14 cellular contexts compared by ENCODE assay signal in the genomic region with DNA sequence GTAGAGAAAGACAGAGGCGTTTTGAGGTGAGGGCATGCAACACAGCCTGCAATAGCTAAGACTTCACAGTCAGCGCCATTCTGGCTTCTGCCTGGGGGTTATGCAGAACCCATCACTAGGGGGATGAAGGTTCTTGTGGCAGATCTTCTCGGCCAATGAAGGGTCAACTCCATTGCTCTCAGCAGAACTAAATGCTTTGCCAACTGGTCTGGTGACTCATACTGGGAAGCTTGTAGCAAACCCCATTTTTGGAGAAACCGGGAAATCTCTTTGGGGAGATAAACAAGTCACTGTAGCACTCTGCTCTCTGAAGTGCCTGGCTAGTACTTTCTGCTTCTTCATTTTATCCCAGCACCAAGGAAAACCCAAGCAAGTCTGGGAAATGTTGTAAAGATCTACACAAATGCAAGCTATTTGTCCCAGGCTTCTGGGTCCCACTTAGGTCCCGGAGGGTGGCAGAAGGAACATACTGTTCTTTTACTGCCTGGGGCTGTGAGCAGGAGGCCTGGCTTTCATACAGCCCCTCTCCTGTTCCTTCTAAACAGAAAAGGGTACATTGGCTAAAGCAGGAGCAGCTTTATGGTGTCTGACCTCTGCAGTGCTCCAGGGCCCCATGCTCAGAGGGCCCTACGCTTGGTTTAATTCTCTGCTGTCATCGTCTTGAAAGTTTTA. TPM values are rescaled to one million over a fixed set of nuclear protein-coding genes. Genes with fewer than 3 reads are reported as not detected.
DNase-seq lines count a peak whose midpoint lies in the region; TF ChIP-seq lines count a peak whose summit lies in the region.
"Had no signal": no experiment of that assay in that cellular context is flagged by ENCODE, and none has a peak within 500 bp of the region (broad histone marks: within the 10 kb centered on the region; RNA-seq: fewer than 3 reads in every experiment).

No MANE protein-coding gene starts in this region.

- no peak overlapping the region for H3K9ac ChIP-seq in endodermal cell (ENCODE audit: extremely low read depth, low read length, poor library complexity, severe bottlenecking)
- H3K9ac ChIP-seq: BLaER1 treated with 17β-estradiol and CSF1 and Interleukin-3, amounts not matched to agents 10 nM and 100 nM had no signal

- H3K4me1 Mint-ChIP-seq in nephron progenitor cell (peaks cover 86% of the 10 kb centered on the region), endodermal cell (peaks cover 6% of the 10 kb centered on the region)

- peaks cover 24% of the 10 kb centered on the region for H3K36me3 Mint-ChIP-seq in nephron progenitor cell (ENCODE audit: low read depth)
- no peaks in the 10 kb centered on the region for H3K36me3 Mint-ChIP-seq in endodermal cell (ENCODE audit: low read depth)
- H3K36me3 Mint-ChIP-seq: type B pancreatic cell had no signal

- peak overlapping the region; percentile 74 for H3K27ac ChIP-seq in SJCRH30
- no peak overlapping the region for H3K27ac ChIP-seq in endodermal cell (ENCODE audit: low read depth, low read length)
- H3K27ac ChIP-seq: BLaER1 treated with 17β-estradiol and CSF1 and Interleukin-3, amounts not matched to agents 10 nM and 100 nM had no signal

- DNase-seq in A172 (ENCODE audit: low spot score) (peak; percentile 82), SJCRH30 (peak; percentile 70 to 74), fibroblast of mammary gland (ENCODE audit: low read depth) (peak; percentile 96), nephron progenitor cell (no peak), NCI-H2227 (lab: John Stamatoyannopoulos, UW; ENCODE audit: unreplicated experiment) (no peak), endodermal cell (no peak), SK-N-DZ (ENCODE audit: low spot score) (no peak)
- DNase-seq in activated effector memory CD4-positive, alpha-beta T cell treated with anti-CD3 and anti-CD28 coated beads, Interleukin-2, amount 50 U/mL, for 16 hours = no peak
- DNase-seq: activated CD4-positive, CD25-positive, alpha-beta regulatory T cell treated with anti-CD3 and anti-CD28 coated beads, Interleukin-2, amount 50 U/mL, for 72 hours; central memory CD4-positive, alpha-beta T cell; NCI-H446 had no signal

- H3K4me3 ChIP-seq in SJCRH30 = no peak overlapping the region
- no peak overlapping the region for H3K4me3 ChIP-seq in fibroblast of mammary gland (ENCODE audit: control insufficient read depth, low read depth, low read length)
- H3K4me3 ChIP-seq in endodermal cell (ENCODE audit: low read length) = no peak overlapping the region
- H3K4me3 ChIP-seq: BLaER1 treated with 17β-estradiol and CSF1 and Interleukin-3, amounts not matched to agents 10 nM and 100 nM had no signal

- TF ChIP-seq CTCF in fibroblast of mammary gland (conservative IDR thresholded peaks at IDR 0.05; ENCODE audit: control insufficient read depth, insufficient read depth, low read depth, low read length) = no peak
- TF ChIP-seq CTCF in nephron progenitor cell (IDR thresholded peaks at IDR 0.05) = no peak
- no peak for TF ChIP-seq CTCF in endodermal cell (conservative IDR thresholded peaks at IDR 0.05)

- H3K4me3 Mint-ChIP-seq in nephron progenitor cell (peak overlapping the region; percentile 26), endodermal cell (no peak overlapping the region)
- H3K4me3 Mint-ChIP-seq: neural crest cell had no signal

- no peaks in the 10 kb centered on the region for H3K9me3 ChIP-seq in SJCRH30 (replicated peaks)
- no peaks in the 10 kb centered on the region for H3K9me3 ChIP-seq in endodermal cell (ENCODE audit: control insufficient read depth, low read length)

- 89 to 91% methylated on average over 6 to 7 of the region's 7 CpGs for WGBS in endodermal cell (ENCODE audit: insufficient coverage in 1 of 2, insufficient read length in 1 of 2), 2 experiments

- H3K9me3 Mint-ChIP-seq in nephron progenitor cell = peaks cover 11% of the 10 kb centered on the region
- H3K9me3 Mint-ChIP-seq in endodermal cell = no peaks in the 10 kb centered on the region
- H3K9me3 Mint-ChIP-seq: type B pancreatic cell had no signal

- no peaks in the 10 kb centered on the region for H3K27me3 Mint-ChIP-seq in nephron progenitor cell (ENCODE audit: low read depth, poor library complexity)
- no peaks in the 10 kb centered on the region for H3K27me3 Mint-ChIP-seq in endodermal cell (ENCODE audit: insufficient read depth)

- peak overlapping the region; percentile 1 for H3K27ac Mint-ChIP-seq in nephron progenitor cell
- no peak overlapping the region for H3K27ac Mint-ChIP-seq in endodermal cell

- H3K27me3 ChIP-seq in SJCRH30 = peaks cover 8% of the 10 kb centered on the region
- H3K27me3 ChIP-seq in endodermal cell (ENCODE audit: control insufficient read depth, insufficient read depth, low read length, poor library complexity, severe bottlenecking) = no peaks in the 10 kb centered on the region
- H3K27me3 ChIP-seq: BLaER1 treated with 17β-estradiol and CSF1 and Interleukin-3, amounts not matched to agents 10 nM and 100 nM had no signal

- no peaks in the 10 kb centered on the region for H3K36me3 ChIP-seq in SJCRH30
- H3K36me3 ChIP-seq in endodermal cell (ENCODE audit: control insufficient read depth, insufficient read depth, low read length) = no peaks in the 10 kb centered on the region
- H3K36me3 ChIP-seq: BLaER1 treated with 17β-estradiol and CSF1 and Interleukin-3, amounts not matched to agents 10 nM and 100 nM had no signal

- H3K4me1 ChIP-seq in SJCRH30 (peaks cover 23% of the 10 kb centered on the region), endodermal cell (ENCODE audit: control insufficient read depth, insufficient read depth, low read length) (no peaks in the 10 kb centered on the region)

RNA-seq across cellular contexts. Expression of a gene that starts 28.8 kb away (rescaled TPM):
- 49.5 and 53.5 TPM in 2 replicates for total RNA-seq in A172 (2014; rRNA removed; shearing (Covaris generic))
- 3.5 and 3.8 TPM in 2 replicates for total RNA-seq in SJCRH30 (2014; rRNA removed; shearing (Covaris generic))
- total RNA-seq in endodermal cell = 1 to 10 TPM; 5.8 to 7.3 TPM
- 12.7 TPM for polyA plus RNA-seq in endodermal cell (2013, experiment 1 of 2)
- polyA plus RNA-seq in endodermal cell (2013, experiment 2 of 2) = 11.1 TPM
- polyA plus RNA-seq in SK-N-DZ (2014; cell fraction: cytosol; rRNA removed) = 0.80 and 1.4 TPM in 2 replicates
- 3.4 and 5.6 TPM in 2 replicates for polyA plus RNA-seq in SK-N-DZ (2014; cell fraction: nucleus; rRNA removed)

RNA-seq across cellular contexts. Expression of a gene that starts 28.9 kb away (rescaled TPM):
- total RNA-seq in A172 (2014; rRNA removed; shearing (Covaris generic)) = not detected in 2 replicates
- not detected in 2 replicates for total RNA-seq in SJCRH30 (2014; rRNA removed; shearing (Covaris generic))
- total RNA-seq in endodermal cell = under 1 TPM; 0.31 to 0.60 TPM
- polyA plus RNA-seq in endodermal cell (2013, experiment 1 of 2) = 1.5 TPM
- polyA plus RNA-seq in endodermal cell (2013, experiment 2 of 2) = 1.6 TPM
- polyA plus RNA-seq in SK-N-DZ (2014; cell fraction: cytosol; rRNA removed) = not detected in 2 replicates
- polyA plus RNA-seq in SK-N-DZ (2014; cell fraction: nucleus; rRNA removed) = not detected in 2 replicates

RNA-seq across cellular contexts. Expression of a gene that starts 37.8 kb away (rescaled TPM):
- total RNA-seq in A172 (2014; rRNA removed; shearing (Covaris generic)) = 221 and 246 TPM in 2 replicates
- total RNA-seq in SJCRH30 (2014; rRNA removed; shearing (Covaris generic)) = 86.8 and 89.5 TPM in 2 replicates
- total RNA-seq in endodermal cell = 10 to 100 TPM; 41.7 to 47.4 TPM
- 47.7 TPM for polyA plus RNA-seq in endodermal cell (2013, experiment 1 of 2)
- 46.4 TPM for polyA plus RNA-seq in endodermal cell (2013, experiment 2 of 2)
- 69.5 and 78.5 TPM in 2 replicates for polyA plus RNA-seq in SK-N-DZ (2014; cell fraction: cytosol; rRNA removed)
- polyA plus RNA-seq in SK-N-DZ (2014; cell fraction: nucleus; rRNA removed) = 50.6 TPM in 2 replicates

Comparison
In these comparisons a context has a peak if more than half of its experiments do, and no peak if none do; other contexts are left out.
1. DNase-seq: peak in A172 (single experiment), SJCRH30 (2 of 2) and fibroblast of mammary gland (single experiment); none in nephron progenitor cell (single experiment), NCI-H2227 (single experiment), endodermal cell (single experiment), activated effector memory CD4-positive, alpha-beta T cell treated with anti-CD3 and anti-CD28 coated beads, Interleukin-2, amount 50 U/mL, for 16 hours (single experiment) and SK-N-DZ (single experiment).